Comparison of ENCODE assay signal across 18 cellular contexts in the genomic region with DNA sequence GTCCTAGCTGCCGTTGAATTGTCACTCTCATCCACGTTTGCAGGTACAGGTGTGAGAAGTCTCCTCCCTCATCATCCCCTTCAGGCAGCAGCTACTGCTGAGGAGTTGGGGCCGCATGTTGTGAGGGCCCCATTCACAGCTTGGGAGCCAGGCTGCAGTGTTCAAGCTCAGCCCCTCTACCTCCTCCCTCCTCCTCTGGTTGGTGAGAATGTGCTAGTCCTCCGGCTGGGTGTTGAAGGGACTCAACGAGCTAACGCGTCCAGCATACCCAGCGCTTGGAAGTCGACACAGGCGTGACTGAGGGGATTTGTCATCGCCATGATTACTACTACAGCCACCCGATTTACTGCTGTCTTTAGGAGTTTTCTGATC.
"Had no signal": no experiment of that assay in that cellular context is flagged by ENCODE, and none has a peak within 500 bp of the region (broad histone marks: within the 10 kb centered on the region; RNA-seq: fewer than 3 reads in every experiment).

No MANE protein-coding gene starts in this region.

- H3K27ac ChIP-seq: breast epithelium, esophagus muscularis mucosa, psoas muscle, spleen, upper lobe of right lung had no signal

- H3K9me3 ChIP-seq: breast epithelium, esophagus muscularis mucosa, psoas muscle, spleen, upper lobe of right lung had no signal

- DNase-seq: activated CD4-positive, alpha-beta T cell treated with anti-CD3 and anti-CD28 coated beads, Interleukin-2, amount 10 ng/mL, durations not matched to agents 7 days and 5 days; activated CD8-positive, alpha-beta memory T cell treated with anti-CD3 and anti-CD28 coated beads, Interleukin-2, amount 50 U/mL, for 4 hours; activated effector memory CD4-positive, alpha-beta T cell treated with Interleukin-2 at 50 U/mL for 16 hours; activated T-cell treated with anti-CD3 and anti-CD28 coated beads, Interleukin-2, amount 50 U/mL, for 48 hours; effector memory CD4-positive, alpha-beta T cell; hippocampal formation; islet precursor cell; mammary epithelial cell; midbrain; psoas muscle; spleen; stimulated activated CD4-positive, alpha-beta T cell treated with anti-CD3 and anti-CD28 coated beads, Interleukin-4, amount 100 ng/mL, for 4 hours; stimulated activated naive B cell treated with anti-CD40 and anti-IgM and Interleukin-4, amounts not matched to agents 10 μg/mL and 1 μg/mL and 100 μg/mL, for 72 hours; T-cell; upper lobe of right lung had no signal

- H3K27me3 ChIP-seq: esophagus muscularis mucosa had no signal

- H3K4me3 ChIP-seq: breast epithelium, esophagus muscularis mucosa, psoas muscle, spleen, upper lobe of right lung had no signal

- H3K36me3 ChIP-seq: breast epithelium, esophagus muscularis mucosa, spleen, upper lobe of right lung had no signal

- ATAC-seq: psoas muscle, SK-N-SH treated with all-trans-retinoic acid at 6 μM for 48 hours, T-cell, upper lobe of right lung had no signal

- H3K4me1 ChIP-seq: breast epithelium, psoas muscle, upper lobe of right lung had no signal
